1 cellular context compared by ENCODE assay signal in the genomic region with DNA sequence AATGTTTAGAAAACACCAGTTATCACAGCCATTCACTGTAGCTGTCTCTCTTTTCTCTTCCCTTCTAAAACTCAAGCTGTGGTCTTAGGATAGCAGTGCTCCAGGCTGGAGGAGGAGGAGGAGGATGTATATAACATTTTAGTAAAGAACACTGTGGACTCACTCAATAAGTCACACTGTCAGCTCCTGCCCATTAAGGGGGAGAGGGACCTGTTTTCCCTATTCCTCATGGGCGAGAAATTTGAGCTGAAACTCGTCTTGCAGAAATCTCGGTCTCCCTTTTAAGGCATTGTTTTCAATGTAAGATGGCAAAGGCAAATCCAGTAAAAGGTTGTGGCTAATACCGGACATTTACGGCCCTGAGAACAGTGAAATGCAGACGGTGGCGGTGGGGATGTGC.
TF ChIP-seq lines count a peak whose summit lies in the region.

No MANE protein-coding gene starts in this region.

TF ChIP-seq in WTC11, 78 proteins besides CTCF, POLR2A, EP300 and RAD21 (continued from another document):
- TF ChIP-seq, protein P1, sequence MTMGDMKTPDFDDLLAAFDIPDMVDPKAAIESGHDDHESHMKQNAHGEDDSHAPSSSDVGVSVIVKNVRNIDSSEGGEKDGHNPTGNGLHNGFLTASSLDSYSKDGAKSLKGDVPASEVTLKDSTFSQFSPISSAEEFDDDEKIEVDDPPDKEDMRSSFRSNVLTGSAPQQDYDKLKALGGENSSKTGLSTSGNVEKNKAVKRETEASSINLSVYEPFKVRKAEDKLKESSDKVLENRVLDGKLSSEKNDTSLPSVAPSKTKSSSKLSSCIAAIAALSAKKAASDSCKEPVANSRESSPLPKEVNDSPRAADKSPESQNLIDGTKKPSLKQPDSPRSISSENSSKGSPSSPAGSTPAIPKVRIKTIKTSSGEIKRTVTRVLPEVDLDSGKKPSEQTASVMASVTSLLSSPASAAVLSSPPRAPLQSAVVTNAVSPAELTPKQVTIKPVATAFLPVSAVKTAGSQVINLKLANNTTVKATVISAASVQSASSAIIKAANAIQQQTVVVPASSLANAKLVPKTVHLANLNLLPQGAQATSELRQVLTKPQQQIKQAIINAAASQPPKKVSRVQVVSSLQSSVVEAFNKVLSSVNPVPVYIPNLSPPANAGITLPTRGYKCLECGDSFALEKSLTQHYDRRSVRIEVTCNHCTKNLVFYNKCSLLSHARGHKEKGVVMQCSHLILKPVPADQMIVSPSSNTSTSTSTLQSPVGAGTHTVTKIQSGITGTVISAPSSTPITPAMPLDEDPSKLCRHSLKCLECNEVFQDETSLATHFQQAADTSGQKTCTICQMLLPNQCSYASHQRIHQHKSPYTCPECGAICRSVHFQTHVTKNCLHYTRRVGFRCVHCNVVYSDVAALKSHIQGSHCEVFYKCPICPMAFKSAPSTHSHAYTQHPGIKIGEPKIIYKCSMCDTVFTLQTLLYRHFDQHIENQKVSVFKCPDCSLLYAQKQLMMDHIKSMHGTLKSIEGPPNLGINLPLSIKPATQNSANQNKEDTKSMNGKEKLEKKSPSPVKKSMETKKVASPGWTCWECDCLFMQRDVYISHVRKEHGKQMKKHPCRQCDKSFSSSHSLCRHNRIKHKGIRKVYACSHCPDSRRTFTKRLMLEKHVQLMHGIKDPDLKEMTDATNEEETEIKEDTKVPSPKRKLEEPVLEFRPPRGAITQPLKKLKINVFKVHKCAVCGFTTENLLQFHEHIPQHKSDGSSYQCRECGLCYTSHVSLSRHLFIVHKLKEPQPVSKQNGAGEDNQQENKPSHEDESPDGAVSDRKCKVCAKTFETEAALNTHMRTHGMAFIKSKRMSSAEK (CRISPR knock-in tag; IDR thresholded peaks at IDR 0.05; ENCODE audit: borderline replicate concordance), result no peak
- TF ChIP-seq, protein P2, sequence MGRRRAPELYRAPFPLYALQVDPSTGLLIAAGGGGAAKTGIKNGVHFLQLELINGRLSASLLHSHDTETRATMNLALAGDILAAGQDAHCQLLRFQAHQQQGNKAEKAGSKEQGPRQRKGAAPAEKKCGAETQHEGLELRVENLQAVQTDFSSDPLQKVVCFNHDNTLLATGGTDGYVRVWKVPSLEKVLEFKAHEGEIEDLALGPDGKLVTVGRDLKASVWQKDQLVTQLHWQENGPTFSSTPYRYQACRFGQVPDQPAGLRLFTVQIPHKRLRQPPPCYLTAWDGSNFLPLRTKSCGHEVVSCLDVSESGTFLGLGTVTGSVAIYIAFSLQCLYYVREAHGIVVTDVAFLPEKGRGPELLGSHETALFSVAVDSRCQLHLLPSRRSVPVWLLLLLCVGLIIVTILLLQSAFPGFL (CRISPR knock-in tag; IDR thresholded peaks at IDR 0.05; ENCODE audit: borderline replicate concordance), result no peak
- TF ChIP-seq, protein P3, sequence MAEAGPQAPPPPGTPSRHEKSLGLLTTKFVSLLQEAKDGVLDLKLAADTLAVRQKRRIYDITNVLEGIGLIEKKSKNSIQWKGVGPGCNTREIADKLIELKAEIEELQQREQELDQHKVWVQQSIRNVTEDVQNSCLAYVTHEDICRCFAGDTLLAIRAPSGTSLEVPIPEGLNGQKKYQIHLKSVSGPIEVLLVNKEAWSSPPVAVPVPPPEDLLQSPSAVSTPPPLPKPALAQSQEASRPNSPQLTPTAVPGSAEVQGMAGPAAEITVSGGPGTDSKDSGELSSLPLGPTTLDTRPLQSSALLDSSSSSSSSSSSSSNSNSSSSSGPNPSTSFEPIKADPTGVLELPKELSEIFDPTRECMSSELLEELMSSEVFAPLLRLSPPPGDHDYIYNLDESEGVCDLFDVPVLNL (CRISPR knock-in tag; IDR thresholded peaks at IDR 0.05; ENCODE audit: borderline replicate concordance, low read depth), result no peak
- TF ChIP-seq SMAD4 (CRISPR knock-in tag; IDR thresholded peaks at IDR 0.05), result no peak
- no peak for TF ChIP-seq FOXK1 (CRISPR knock-in tag; IDR thresholded peaks at IDR 0.05)
- TF ChIP-seq, protein P4, sequence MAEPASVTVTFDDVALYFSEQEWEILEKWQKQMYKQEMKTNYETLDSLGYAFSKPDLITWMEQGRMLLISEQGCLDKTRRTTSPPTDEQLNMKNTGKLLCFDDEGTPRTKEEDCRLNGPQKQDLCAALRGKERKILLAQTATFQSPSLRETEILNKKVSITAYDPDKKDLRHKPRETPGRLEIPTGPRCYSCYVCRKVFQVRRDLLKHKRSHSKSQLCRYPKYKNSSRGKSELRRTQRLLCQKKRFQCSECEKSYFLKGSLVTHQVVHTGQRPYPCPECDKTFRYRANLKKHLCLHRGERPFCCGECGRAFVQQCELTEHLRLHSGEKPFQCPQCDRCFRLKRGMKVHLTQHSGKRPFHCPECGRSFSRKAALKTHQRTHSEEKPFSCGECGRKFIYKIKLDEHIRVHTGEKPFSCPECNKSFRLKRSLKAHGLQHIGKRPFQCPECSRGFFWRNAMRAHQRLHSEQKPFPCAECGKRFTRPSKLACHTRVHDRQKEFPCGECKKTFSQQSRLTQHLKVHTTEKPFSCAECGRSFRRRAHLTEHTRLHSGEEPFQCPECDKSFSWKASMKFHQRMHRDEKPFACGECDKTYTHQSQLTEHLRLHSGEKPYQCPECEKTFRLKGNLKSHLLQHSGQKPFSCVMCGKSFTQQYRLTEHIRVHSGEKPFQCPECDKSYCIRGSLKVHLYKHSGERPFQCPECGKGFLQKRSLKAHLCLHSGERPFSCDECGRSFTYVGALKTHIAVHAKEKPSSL (CRISPR knock-in tag; conservative IDR thresholded peaks at IDR 0.05), result no peak
